In the genomic region with DNA sequence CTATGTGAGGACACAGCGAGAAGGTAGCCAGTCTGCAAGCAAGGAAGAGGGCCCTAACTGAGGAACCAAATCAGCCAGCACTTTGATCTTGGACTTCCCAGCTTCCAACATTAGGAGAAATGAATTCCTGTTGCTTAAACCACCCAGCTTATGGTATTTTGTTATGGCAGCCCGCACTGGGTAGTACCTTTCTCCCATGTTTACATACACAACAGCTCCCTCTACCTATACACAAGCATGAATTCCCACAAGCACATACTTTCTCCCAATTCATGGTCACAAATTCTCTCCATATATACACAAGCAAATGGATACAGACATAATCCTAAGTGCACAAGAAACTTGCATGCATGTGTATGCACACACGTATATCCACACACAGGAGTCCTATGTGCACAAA, we compare ENCODE assay signal across 1 cellular context.
TF ChIP-seq lines count a peak whose summit lies in the region.

No MANE protein-coding gene starts in this region.

TF ChIP-seq in GM12891, 5 proteins besides CTCF, POLR2A, EP300 and RAD21:
- TF ChIP-seq PAX5 (IDR thresholded peaks at IDR 0.05; ENCODE audit: insufficient read depth, low read length, severe bottlenecking) (no peak), POU2F2 (IDR thresholded peaks at IDR 0.05; ENCODE audit: low read depth, low read length) (no peak), POLR2AphosphoS5 (IDR thresholded peaks at IDR 0.05; ENCODE audit: low read depth, low read length) (no peak), TAF1 (IDR thresholded peaks at IDR 0.05; ENCODE audit: low read depth, low read length) (no peak), SPI1 (IDR thresholded peaks at IDR 0.05; ENCODE audit: low read depth, low read length) (no peak)
